ENCODE assay signal across 8 cellular contexts in genomic region chr14:68977137-68977740, GRCh38. TPM values are rescaled to one million over a fixed set of nuclear protein-coding genes. Genes with fewer than 3 reads are reported as not detected.
DNase-seq lines count a peak whose midpoint lies in the region; ATAC-seq and TF ChIP-seq lines count a peak whose summit lies in the region.

No MANE protein-coding gene starts in this region.

- H3K9ac ChIP-seq in PC-3 (ENCODE audit: low read length), result peak overlapping the region; percentile 98

- H3K4me2 ChIP-seq in PC-3 (ENCODE audit: low read length), result peak overlapping the region; percentile 90

- peak overlapping the region; percentile 76 for H3K27ac ChIP-seq in CD4-positive, CD25-positive, alpha-beta regulatory T cell (ENCODE audit: insufficient read depth, low read length, poor library complexity, severe bottlenecking)
- H3K27ac ChIP-seq in PC-3 (ENCODE audit: low read length), result peak overlapping the region; percentile 96
- H3K27ac ChIP-seq in effector memory CD4-positive, alpha-beta T cell (ENCODE audit: insufficient read depth, low read length, poor library complexity, severe bottlenecking), result peak overlapping the region; percentile 53

- peaks cover 37% of the 10 kb centered on the region for H3K36me3 Mint-ChIP-seq in CD4-positive, CD25-positive, alpha-beta regulatory T cell
- peaks cover 5% of the 10 kb centered on the region for H3K36me3 Mint-ChIP-seq in neural crest cell (ENCODE audit: low read depth)

- peak overlapping the region; percentile 68 for H3K4me3 ChIP-seq in CD4-positive, CD25-positive, alpha-beta regulatory T cell (ENCODE audit: low read depth, low read length)
- H3K4me3 ChIP-seq in PC-3 (ENCODE audit: low read length), result peak overlapping the region; percentile 98
- H3K4me3 ChIP-seq in effector memory CD4-positive, alpha-beta T cell (ENCODE audit: insufficient read depth, low read depth, low read length, poor library complexity, severe bottlenecking), result peak overlapping the region; percentile 82

- ATAC-seq in CD4-positive, CD25-positive, alpha-beta regulatory T cell (ENCODE audit: low read depth in 2 of 2), result no peak
- peak; percentile 5 for ATAC-seq in PC-3
- ATAC-seq in esophagus mucosa, result no peak

- no peaks in the 10 kb centered on the region for H3K27me3 ChIP-seq in CD4-positive, CD25-positive, alpha-beta regulatory T cell (ENCODE audit: control insufficient read depth, insufficient read depth, low read length)
- no peaks in the 10 kb centered on the region for H3K27me3 ChIP-seq in PC-3 (ENCODE audit: low read length)
- H3K27me3 ChIP-seq in effector memory CD4-positive, alpha-beta T cell (replicated peaks; ENCODE audit: control insufficient read depth, insufficient read depth, low read length, poor library complexity, severe bottlenecking), result no peaks in the 10 kb centered on the region

- no peaks in the 10 kb centered on the region for H3F3A ChIP-seq in PC-3 (ENCODE audit: low read length, unreplicated experiment)

- peaks cover 72% of the 10 kb centered on the region for H3K79me2 ChIP-seq in PC-3 (ENCODE audit: low read length)

- H3K4me1 Mint-ChIP-seq in CD4-positive, CD25-positive, alpha-beta regulatory T cell, result peaks cover 0 to 69% (median 28%) of the 10 kb centered on the region in 4 donors
- peaks cover 30% of the 10 kb centered on the region for H3K4me1 Mint-ChIP-seq in neural crest cell

- H3K9me2 ChIP-seq in PC-3 (replicated peaks; ENCODE audit: low read length), result no peaks in the 10 kb centered on the region

- H3K36me3 ChIP-seq in CD4-positive, CD25-positive, alpha-beta regulatory T cell (ENCODE audit: control insufficient read depth, insufficient read depth, low read length), result peaks cover 13% of the 10 kb centered on the region
- peaks cover 39% of the 10 kb centered on the region for H3K36me3 ChIP-seq in PC-3 (ENCODE audit: low read depth, low read length)
- H3K36me3 ChIP-seq in effector memory CD4-positive, alpha-beta T cell (ENCODE audit: control insufficient read depth, insufficient read depth, low read length), result peaks cover 6% of the 10 kb centered on the region

- H3K9me3 Mint-ChIP-seq in CD4-positive, CD25-positive, alpha-beta regulatory T cell, result peaks cover 0 to 16% (median 0%) of the 10 kb centered on the region in 7 donors
- H3K9me3 Mint-ChIP-seq in neural crest cell, result no peaks in the 10 kb centered on the region

- CTCF ChIA-PET in PC-3 (lab: Charles Lee), result interaction anchor here (0.6 to 1.1 kb wide), 3 partner anchors 83 to 152 kb away, joined by 3 to 7 read pairs (median 4); no protein-coding TSS in a partner anchor

- H3K27me3 Mint-ChIP-seq in CD4-positive, CD25-positive, alpha-beta regulatory T cell, result peaks cover 10% of the 10 kb centered on the region
- H3K27me3 Mint-ChIP-seq in neural crest cell (ENCODE audit: low read depth), result peaks cover 6% of the 10 kb centered on the region

- TSS peak; percentile 62 for BruUV-seq in PC-3 (replicated peaks; lab: Mats Ljungman, UMichigan)

- intact Hi-C loops in PC-3 (cut with micrococcal nuclease), result loop anchor here (1.0 to 10.0 kb wide), 3 partner anchors 26 to 218 kb away; partner anchors contain the start of gene EXD2

- H2AFZ ChIP-seq in PC-3 (ENCODE audit: low read length), result no peak overlapping the region; the same call in 1 of the 2 replicates

- H3K9me3 ChIP-seq in CD4-positive, CD25-positive, alpha-beta regulatory T cell (ENCODE audit: control insufficient read depth in 2 of 2, low read length in 2 of 2), result peaks cover 0 to 6% of the 10 kb centered on the region in 2 experiments
- no peaks in the 10 kb centered on the region for H3K9me3 ChIP-seq in PC-3 (ENCODE audit: low read length)
- no peaks in the 10 kb centered on the region for H3K9me3 ChIP-seq in effector memory CD4-positive, alpha-beta T cell (ENCODE audit: control insufficient read depth, low read length)

- POLR2A ChIA-PET in PC-3 (lab: Charles Lee; ENCODE audit: unreplicated experiment), result interaction anchor here (0.6 to 1.0 kb wide), 14 partner anchors 22 to 518 kb away, joined by 3 to 9 read pairs (median 5); no protein-coding TSS in a partner anchor

- no peak for TF ChIP-seq CTCF in PC-3 (conservative IDR thresholded peaks at IDR 0.05; ENCODE audit: low read depth, low read length)
- TF ChIP-seq CTCF in neural crest cell (conservative IDR thresholded peaks at IDR 0.05), result no peak

- H4K20me1 ChIP-seq in PC-3 (ENCODE audit: low read length), result peaks cover 50% of the 10 kb centered on the region

- peak overlapping the region; percentile 89 to 94 (median 92) for H3K4me3 Mint-ChIP-seq in CD4-positive, CD25-positive, alpha-beta regulatory T cell
- H3K4me3 Mint-ChIP-seq in neural crest cell, result peak overlapping the region; percentile 93

- peaks cover 27% of the 10 kb centered on the region for H3K4me1 ChIP-seq in CD4-positive, CD25-positive, alpha-beta regulatory T cell (ENCODE audit: control insufficient read depth, insufficient read depth, low read length, poor library complexity, severe bottlenecking)
- H3K4me1 ChIP-seq in PC-3 (ENCODE audit: insufficient read depth, low read length), result peaks cover 40% of the 10 kb centered on the region
- peaks cover 10% of the 10 kb centered on the region for H3K4me1 ChIP-seq in effector memory CD4-positive, alpha-beta T cell (ENCODE audit: control insufficient read depth, insufficient read depth, low read length, poor library complexity, severe bottlenecking)

- DNase-seq in CD4-positive, CD25-positive, alpha-beta regulatory T cell, result peak in 1 of 3 donors; percentile 40
- DNase-seq in PC-3 (no peak), neural crest cell (ENCODE audit: low read depth, low spot score) (no peak), iPS-NIHi11 (ENCODE audit: low spot score) (no peak), A172 (ENCODE audit: low spot score) (no peak), NCI-H345 (lab: John Stamatoyannopoulos, UW) (no peak)
- DNase-seq in effector memory CD4-positive, alpha-beta T cell, result no peak

- H3K27ac Mint-ChIP-seq in CD4-positive, CD25-positive, alpha-beta regulatory T cell, result peak overlapping the region; percentile 95 to 99 (median 97)
- H3K27ac Mint-ChIP-seq in neural crest cell (ENCODE audit: unreplicated experiment), result no peak overlapping the region

RNA-seq across cellular contexts. Expression of gene ACTN1, which starts 1.9 kb away (rescaled TPM):
- total RNA-seq in CD4-positive, CD25-positive, alpha-beta regulatory T cell, result 47.5 TPM
- 10 to 100 TPM; 28.3 to 78.8 (median 51.8) TPM for polyA plus RNA-seq in CD4-positive, CD25-positive, alpha-beta regulatory T cell
- total RNA-seq in PC-3 (2014; rRNA removed), result 303 and 400 TPM in 2 replicates
- total RNA-seq in neural crest cell, result 73.9 and 77.1 TPM in 2 replicates
- total RNA-seq in esophagus mucosa, result 117 TPM
- total RNA-seq in A172 (2014; rRNA removed; shearing (Covaris generic)), result 146 and 148 TPM in 2 replicates
